In genomic region chr3:27576171-27576570, GRCh38 we compare ENCODE assay signal across 23 cellular contexts.
"Had no signal": no experiment of that assay in that cellular context is flagged by ENCODE, and none has a peak within 500 bp of the region (broad histone marks: within the 10 kb centered on the region; RNA-seq: fewer than 3 reads in every experiment).

No MANE protein-coding gene starts in this region.

- H3K9me3 Mint-ChIP-seq: immature natural killer cell; natural killer cell; neural crest cell; stimulated activated effector memory CD8-positive, alpha-beta T cell treated with anti-CD3 and anti-CD28 coated beads, Interleukin-12 subunit alpha, Interleukin-12 subunit beta, amount 100 ng/mL, for 72 hours had no signal

- H3K9me3 ChIP-seq: colonic mucosa, esophagus squamous epithelium, lower lobe of right lung, sigmoid colon, testis, tibial nerve, upper lobe of left lung had no signal

- H3K4me1 ChIP-seq: colonic mucosa, lower lobe of right lung, parathyroid adenoma, tibial nerve, upper lobe of left lung had no signal

- H3K36me3 ChIP-seq: colonic mucosa, esophagus squamous epithelium, lower lobe of right lung, sigmoid colon, tibial nerve, upper lobe of left lung had no signal

- H3K27ac ChIP-seq: colonic mucosa, esophagus squamous epithelium, lower lobe of right lung, parathyroid adenoma, sigmoid colon, upper lobe of left lung had no signal

- H3K27me3 ChIP-seq: colonic mucosa, esophagus squamous epithelium, sigmoid colon, testis, tibial nerve, upper lobe of left lung had no signal

- H3K4me3 Mint-ChIP-seq: immature natural killer cell; natural killer cell; neural crest cell; stimulated activated effector memory CD8-positive, alpha-beta T cell treated with anti-CD3 and anti-CD28 coated beads, Interleukin-12 subunit alpha, Interleukin-12 subunit beta, amount 100 ng/mL, for 72 hours had no signal

- H3K4me3 ChIP-seq: colonic mucosa, esophagus squamous epithelium, lower lobe of right lung, sigmoid colon, testis, tibial nerve, upper lobe of left lung had no signal

- H3K36me3 Mint-ChIP-seq: immature natural killer cell; natural killer cell; stimulated activated effector memory CD8-positive, alpha-beta T cell treated with anti-CD3 and anti-CD28 coated beads, Interleukin-12 subunit alpha, Interleukin-12 subunit beta, amount 100 ng/mL, for 72 hours had no signal

- H3K9ac ChIP-seq: parathyroid adenoma had no signal

- H2AFZ ChIP-seq: parathyroid adenoma had no signal

- H3K27ac Mint-ChIP-seq: natural killer cell, progenitor cell of endocrine pancreas had no signal

- ATAC-seq: left ventricle myocardium superior, lower lobe of right lung, right cardiac atrium had no signal

- H3K79me2 ChIP-seq: parathyroid adenoma had no signal

- H3K27me3 Mint-ChIP-seq: progenitor cell of endocrine pancreas had no signal

- DNase-seq: colonic mucosa; dermis blood vessel endothelial cell; effector memory CD4-positive, alpha-beta T cell; erythroblast; esophagus squamous epithelium; immature natural killer cell; islet precursor cell; kidney glomerular epithelial cell; left ventricle myocardium superior; lower lobe of right lung; natural killer cell; right cardiac atrium; sigmoid colon; stimulated activated CD4-positive, alpha-beta T cell treated with anti-CD3 and anti-CD28 coated beads, Interleukin-2, amount 100 ng/mL, for 24 hours; stimulated activated CD4-positive, alpha-beta T cell treated with anti-CD3 and anti-CD28 coated beads, Interleukin-4, amount 100 ng/mL, for 24 hours; substantia nigra; testis; upper lobe of left lung had no signal
